13 cellular contexts compared by ENCODE assay signal in the genomic region with DNA sequence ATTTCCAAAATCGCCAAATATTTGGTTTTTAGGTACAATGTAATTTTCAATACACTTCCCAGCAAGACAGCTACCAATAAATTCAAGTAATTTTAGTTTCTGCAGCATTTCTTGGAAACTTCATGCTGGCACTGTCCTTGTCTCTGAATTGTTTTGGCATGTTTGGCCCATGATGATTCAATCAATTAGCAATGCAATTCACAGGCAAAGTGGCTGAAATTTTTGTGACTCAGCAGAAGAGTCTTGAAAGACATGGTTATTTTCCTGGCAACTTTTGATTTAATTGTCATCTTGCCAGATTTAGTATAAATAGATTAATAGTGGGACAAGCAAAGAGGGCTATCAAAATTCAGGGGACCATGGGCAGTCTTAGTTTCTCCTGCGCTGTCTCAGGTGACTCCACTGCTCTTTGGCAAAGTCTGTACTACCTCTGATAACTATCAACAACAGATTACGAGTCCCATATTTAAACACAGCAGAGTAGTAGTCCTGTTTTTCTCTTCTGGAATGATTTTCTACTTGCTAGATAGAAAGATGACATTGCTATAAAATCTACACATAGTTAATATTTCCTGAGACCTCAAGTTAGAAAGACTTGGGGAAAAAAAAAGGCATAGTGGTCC.
DNase-seq lines count a peak whose midpoint lies in the region; ATAC-seq and TF ChIP-seq lines count a peak whose summit lies in the region.
"Had no signal": no experiment of that assay in that cellular context is flagged by ENCODE, and none has a peak within 500 bp of the region (broad histone marks: within the 10 kb centered on the region; RNA-seq: fewer than 3 reads in every experiment).

No MANE protein-coding gene starts in this region.

- H3K4me3 ChIP-seq in HUES6 (ENCODE audit: low read depth, low read length) (no peak overlapping the region), mammary epithelial cell (replicated peaks in 1 of 3; ENCODE audit: insufficient read depth in 1 of 3, low read depth in 2 of 3, low read length in 3 of 3) (no peak overlapping the region), psoas muscle (no peak overlapping the region), body of pancreas (no peak overlapping the region), H7 (ENCODE audit: insufficient read depth, low read depth, low read length) (no peak overlapping the region)
- H3K4me3 ChIP-seq: right lobe of liver had no signal

- CTCF ChIA-PET in mammary epithelial cell (lab: Charles Lee; ENCODE audit: low non-redundant PET) = interaction anchor here (0.6 kb wide), 1 partner anchor 89 kb away, joined by 3 read pairs; no protein-coding TSS in a partner anchor

- dilution Hi-C loops in mammary epithelial cell (cut with HindIII; ENCODE audit: low sequenced_read_pairs) = no loop called here

- no peak overlapping the region for H2AFZ ChIP-seq in mammary epithelial cell (ENCODE audit: low read depth, low read length)

- no TSS peak for BruUV-seq in mammary epithelial cell (replicated peaks; lab: Mats Ljungman, UMichigan)

- intact Hi-C loops in mammary epithelial cell (cut with micrococcal nuclease) = no loop called here
- intact Hi-C loops in psoas muscle (cut with DNase I) = no loop called here
- intact Hi-C loops in body of pancreas (cut with DNase I) = no loop called here

- TF ChIP-seq POLR2A in body of pancreas (IDR thresholded peaks at IDR 0.05) = no peak

- H3K9me3 ChIP-seq in HUES6 (ENCODE audit: control insufficient read depth, insufficient read depth, low read depth, low read length) (no peaks in the 10 kb centered on the region), mammary epithelial cell (replicated peaks; ENCODE audit: insufficient read depth, low read length) (no peaks in the 10 kb centered on the region), psoas muscle (no peaks in the 10 kb centered on the region), body of pancreas (no peaks in the 10 kb centered on the region)
- H3K9me3 ChIP-seq: right lobe of liver had no signal

- H3K9ac ChIP-seq in HUES6 (ENCODE audit: low read length) = no peak overlapping the region
- H3K9ac ChIP-seq in mammary epithelial cell (ENCODE audit: insufficient read depth, low read length) = no peak overlapping the region

- H3K36me3 ChIP-seq in HUES6 (ENCODE audit: control insufficient read depth, insufficient read depth, low read length) = no peaks in the 10 kb centered on the region
- H3K36me3 ChIP-seq in mammary epithelial cell (ENCODE audit: insufficient read depth, low read length) = no peaks in the 10 kb centered on the region
- no peaks in the 10 kb centered on the region for H3K36me3 ChIP-seq in psoas muscle (ENCODE audit: insufficient read depth in 1 of 2, low read depth in 1 of 2)
- no peaks in the 10 kb centered on the region for H3K36me3 ChIP-seq in body of pancreas (replicated peaks in 1 of 2; ENCODE audit: insufficient read depth in 1 of 2, low read depth in 2 of 2)
- no peaks in the 10 kb centered on the region for H3K36me3 ChIP-seq in H7 (replicated peaks; ENCODE audit: control insufficient read depth, insufficient read depth, low read length)
- H3K36me3 ChIP-seq: right lobe of liver, WERI-Rb-1 had no signal

- TF ChIP-seq CTCF in mammary epithelial cell (conservative IDR thresholded peaks at IDR 0.05 in 1 of 2, IDR thresholded peaks at IDR 0.05 in 1 of 2; ENCODE audit: extremely low read depth in 1 of 2, insufficient read depth in 1 of 2, low read depth in 1 of 2, low read length in 2 of 2) (no peak), psoas muscle (IDR thresholded peaks at IDR 0.05) (no peak), body of pancreas (IDR thresholded peaks at IDR 0.05) (no peak)

- ATAC-seq in psoas muscle (no peak), body of pancreas (no peak)
- ATAC-seq: right lobe of liver had no signal

- H3K27me3 ChIP-seq in HUES6 (ENCODE audit: control insufficient read depth, insufficient read depth, low read length) = no peaks in the 10 kb centered on the region
- no peaks in the 10 kb centered on the region for H3K27me3 ChIP-seq in mammary epithelial cell (ENCODE audit: insufficient read depth, low read length)
- no peaks in the 10 kb centered on the region for H3K27me3 ChIP-seq in psoas muscle (ENCODE audit: insufficient read depth in 3 of 3, low read length in 2 of 3)
- no peaks in the 10 kb centered on the region for H3K27me3 ChIP-seq in body of pancreas
- H3K27me3 ChIP-seq in H7 (ENCODE audit: control insufficient read depth, insufficient read depth, low read length) = no peaks in the 10 kb centered on the region
- H3K27me3 ChIP-seq: right lobe of liver had no signal

- WGBS in mammary epithelial cell (ENCODE audit: low coverage, missing lambda C conversion rate) = 28% methylated on average over 3 of the region's 3 CpGs
- 52 to 64% (median 52%) methylated on average over 3 of the region's 3 CpGs for whole genome bisulfite sequencing in psoas muscle, 3 donors
- WGBS in body of pancreas, 2 donors = 79 to 87% methylated on average over 3 of the region's 3 CpGs

- no peaks in the 10 kb centered on the region for H4K20me1 ChIP-seq in mammary epithelial cell (ENCODE audit: insufficient read depth, low read length)

- no peaks in the 10 kb centered on the region for H3K79me2 ChIP-seq in mammary epithelial cell (ENCODE audit: insufficient read depth, low read length)

- in situ Hi-C loops in ACHN (cut with HindIII; ENCODE audit: low pct_ligation_motif_present, low pct_unique_long_range_greater_than_20kb, low sequenced_read_pairs) (no loop called here), mammary epithelial cell (cut with MboI; ENCODE audit: low sequenced_read_pairs in 2 of 2) (no loop called here)

- H3K4me1 ChIP-seq in HUES6 (ENCODE audit: control insufficient read depth, insufficient read depth, low read length) (peaks cover 20% of the 10 kb centered on the region), mammary epithelial cell (ENCODE audit: insufficient read depth, low read length) (peaks cover 24% of the 10 kb centered on the region), psoas muscle (peaks cover 13% of the 10 kb centered on the region), body of pancreas (no peaks in the 10 kb centered on the region)

- DNase-seq in ACHN (peak; percentile 47), mammary epithelial cell (peak; percentile 82), iris pigment epithelial cell (ENCODE audit: low read depth) (peak; percentile 89), cerebellar cortex (ENCODE audit: low spot score) (no peak), psoas muscle (no peak), body of pancreas (no peak), H7 (no peak)
- DNase-seq: activated effector memory CD4-positive, alpha-beta T cell treated with Interleukin-2 at 50 U/mL for 16 hours; effector memory CD4-positive, alpha-beta T cell; NCI-H2029 treated with DMSO at 0.1 percent for 48 hours; right lobe of liver; WERI-Rb-1 had no signal

- peak overlapping the region; percentile 36 for H3K27ac ChIP-seq in HUES6 (ENCODE audit: low read depth, low read length)
- H3K27ac ChIP-seq in mammary epithelial cell (ENCODE audit: insufficient read depth, low read depth, low read length) = peak overlapping the region; percentile 57
- H3K27ac ChIP-seq in psoas muscle = no peak overlapping the region
- no peak overlapping the region for H3K27ac ChIP-seq in body of pancreas
- H3K27ac ChIP-seq: right lobe of liver, WERI-Rb-1 had no signal

- H3K4me2 ChIP-seq in mammary epithelial cell (ENCODE audit: insufficient read depth, low read depth, low read length) = peak overlapping the region; percentile 79

Comparison
In these comparisons a context has a peak if more than half of its experiments do, and no peak if none do; other contexts are left out.
1. DNase-seq: peak in ACHN (single experiment), mammary epithelial cell (single experiment) and iris pigment epithelial cell (single experiment); none in cerebellar cortex (single experiment), psoas muscle (0 of 2), body of pancreas (0 of 4) and H7 (single experiment).
2. H3K27ac ChIP-seq: peak in HUES6 (single experiment) and mammary epithelial cell (single experiment); none in psoas muscle (single experiment) and body of pancreas (0 of 4).